Comparison of ENCODE assay signal across 8 cellular contexts in the genomic region with DNA sequence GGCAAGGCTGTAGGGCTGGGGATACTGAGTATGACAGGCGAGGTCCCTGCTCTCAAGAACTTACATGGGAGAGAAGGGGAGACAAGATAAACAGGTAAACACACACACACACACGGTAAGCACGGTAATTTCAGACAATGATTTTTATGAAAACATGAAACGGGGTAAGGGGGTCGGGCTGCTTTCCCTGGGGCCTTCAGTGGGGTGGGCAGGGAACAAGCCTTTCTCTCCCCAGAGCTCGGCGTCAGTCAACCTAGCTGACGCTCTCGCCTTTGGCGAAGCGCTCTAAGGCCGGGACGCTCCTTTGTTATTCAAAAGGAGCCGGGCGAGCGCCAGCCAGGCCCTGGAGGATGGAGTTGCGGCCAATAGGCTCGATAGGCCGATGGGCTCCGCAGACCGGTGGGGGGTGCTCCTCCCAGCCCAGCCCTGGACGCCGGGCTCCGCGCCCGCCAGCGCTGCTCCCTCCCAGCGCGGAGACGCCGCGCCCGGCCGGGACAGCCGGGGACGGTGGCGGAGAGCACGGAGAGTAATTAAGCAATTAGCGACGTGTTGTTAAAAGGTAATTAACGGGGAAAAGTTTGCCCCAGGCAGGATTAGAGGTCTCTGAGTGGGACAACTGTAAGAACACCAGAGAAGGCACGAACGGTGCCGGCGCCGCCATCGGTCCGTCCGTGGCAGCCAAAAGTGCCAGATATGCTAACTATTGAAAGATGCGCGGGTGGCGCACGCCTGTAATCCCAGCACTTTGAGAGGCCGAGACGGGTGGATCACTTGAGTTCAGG. TPM values are rescaled to one million over a fixed set of nuclear protein-coding genes. Genes with fewer than 3 reads are reported as not detected.
DNase-seq lines count a peak whose midpoint lies in the region; ATAC-seq and TF ChIP-seq lines count a peak whose summit lies in the region.

No MANE protein-coding gene starts in this region.

- peaks cover 45% of the 10 kb centered on the region for H3K27me3 Mint-ChIP-seq in activated CD8-positive, alpha-beta memory T cell treated with anti-CD3 and anti-CD28 coated beads, Interleukin-2, amount 10 ng/mL, durations not matched to agents 7 days and 5 days

- H3K4me3 Mint-ChIP-seq in activated CD8-positive, alpha-beta memory T cell treated with anti-CD3 and anti-CD28 coated beads, Interleukin-2, amount 10 ng/mL, durations not matched to agents 7 days and 5 days, result peak overlapping the region; percentile 82

- H3K27ac Mint-ChIP-seq in activated CD8-positive, alpha-beta memory T cell treated with anti-CD3 and anti-CD28 coated beads, Interleukin-2, amount 10 ng/mL, durations not matched to agents 7 days and 5 days, result no peak overlapping the region

- H2AFZ ChIP-seq in DND-41 (ENCODE audit: low read depth, low read length), result peak overlapping the region; percentile 83

- peak overlapping the region; percentile 96 for H3K4me2 ChIP-seq in DND-41 (ENCODE audit: insufficient read depth, low read length)

- H3K4me3 ChIP-seq in DND-41 (ENCODE audit: low read depth in 1 of 2, low read length in 2 of 2), result peak overlapping the region; percentile 47 to 71; a peak in 3 of 4 replicates
- peak overlapping the region; percentile 73 to 77 for H3K4me3 ChIP-seq in muscle layer of duodenum (ENCODE audit: low read depth in 1 of 2, low read length in 2 of 2)
- peak overlapping the region; percentile 51 for H3K4me3 ChIP-seq in urinary bladder (ENCODE audit: low read depth, low read length)

- H3K27me3 ChIP-seq in DND-41 (ENCODE audit: insufficient read depth, low read length, poor library complexity), result peaks cover 9% of the 10 kb centered on the region
- no peaks in the 10 kb centered on the region for H3K27me3 ChIP-seq in muscle layer of duodenum (ENCODE audit: low read depth, low read length)

- no peak for TF ChIP-seq CTCF in DND-41 (IDR thresholded peaks at IDR 0.05; ENCODE audit: borderline replicate concordance, extremely low read depth, low read length, poor library complexity, severe bottlenecking)

- H3K79me2 ChIP-seq in DND-41 (ENCODE audit: insufficient read depth, low read length), result no peaks in the 10 kb centered on the region

- H3K9me3 Mint-ChIP-seq in activated CD8-positive, alpha-beta memory T cell treated with anti-CD3 and anti-CD28 coated beads, Interleukin-2, amount 10 ng/mL, durations not matched to agents 7 days and 5 days (ENCODE audit: low read depth), result no peaks in the 10 kb centered on the region

- H3K9ac ChIP-seq in DND-41 (ENCODE audit: low read depth, low read length), result peak overlapping the region; percentile 63

- peaks cover 19% of the 10 kb centered on the region for H3K4me1 Mint-ChIP-seq in activated CD8-positive, alpha-beta memory T cell treated with anti-CD3 and anti-CD28 coated beads, Interleukin-2, amount 10 ng/mL, durations not matched to agents 7 days and 5 days

- H3K27ac ChIP-seq in DND-41 (ENCODE audit: low read length) (peak overlapping the region; percentile 16; the same call in 1 of the 2 replicates), muscle layer of duodenum (ENCODE audit: low read length) (peak overlapping the region; percentile 73), urinary bladder (ENCODE audit: low read depth) (peak overlapping the region; percentile 54)

- H4K20me1 ChIP-seq in DND-41 (ENCODE audit: insufficient read depth, low read length), result peaks cover 7% of the 10 kb centered on the region; the same call in 1 of the 2 replicates

- H3K9me3 ChIP-seq in DND-41 (ENCODE audit: insufficient read depth, low read length, severe bottlenecking), result no peaks in the 10 kb centered on the region
- no peaks in the 10 kb centered on the region for H3K9me3 ChIP-seq in muscle layer of duodenum (ENCODE audit: control insufficient read depth in 1 of 2, low read length in 2 of 2)

- DNase-seq in DND-41 (no peak), LoVo (ENCODE audit: low spot score) (peak; percentile 35), fibroblast of peridontal ligament (ENCODE audit: extremely low read depth) (peak; percentile 71), middle frontal gyrus (ENCODE audit: extremely low spot score, low spot score) (no peak)
- no peak for DNase-seq in activated CD8-positive, alpha-beta memory T cell treated with anti-CD3 and anti-CD28 coated beads, Interleukin-2, amount 10 ng/mL, durations not matched to agents 7 days and 5 days

- no peaks in the 10 kb centered on the region for H3K36me3 Mint-ChIP-seq in activated CD8-positive, alpha-beta memory T cell treated with anti-CD3 and anti-CD28 coated beads, Interleukin-2, amount 10 ng/mL, durations not matched to agents 7 days and 5 days

- under 1% methylated on average over 55 of the region's 55 CpGs for WGBS in urinary bladder

- H3K4me1 ChIP-seq in DND-41 (ENCODE audit: insufficient read depth, low read length), result peaks cover 31% of the 10 kb centered on the region
- H3K4me1 ChIP-seq in muscle layer of duodenum (ENCODE audit: control insufficient read depth in 1 of 2, insufficient read depth in 2 of 2, low read length in 2 of 2), result peaks cover 19 to 42% of the 10 kb centered on the region in 2 donors
- H3K4me1 ChIP-seq in urinary bladder (ENCODE audit: insufficient read depth), result no peaks in the 10 kb centered on the region

- H3K36me3 ChIP-seq in DND-41 (ENCODE audit: insufficient read depth, low read length), result no peaks in the 10 kb centered on the region
- H3K36me3 ChIP-seq in muscle layer of duodenum (ENCODE audit: control insufficient read depth in 1 of 2, insufficient read depth in 2 of 2, low read length in 2 of 2), result peaks cover 0 to 9% of the 10 kb centered on the region in 2 donors
- H3K36me3 ChIP-seq in urinary bladder (ENCODE audit: insufficient read depth), result no peaks in the 10 kb centered on the region

- no peak for ATAC-seq in DND-41 (ENCODE audit: insufficient read depth, low read depth)
- no peak for ATAC-seq in activated CD8-positive, alpha-beta memory T cell treated with anti-CD3 and anti-CD28 coated beads, Interleukin-2, amount 10 ng/mL, durations not matched to agents 7 days and 5 days
- no peak for ATAC-seq in GM19397 (IDR thresholded peaks at IDR 0.05; ENCODE audit: unreplicated experiment)

- CTCF ChIA-PET in activated CD8-positive, alpha-beta memory T cell treated with anti-CD3 and anti-CD28 coated beads, Interleukin-2, amount 10 ng/mL, durations not matched to agents 7 days and 5 days (lab: Charles Lee), result interaction anchor here (1.1 to 6.4 kb wide), 6 partner anchors 7 to 233 kb away, joined by 5 to 50 read pairs (median 18); no protein-coding TSS in a partner anchor

RNA-seq across cellular contexts. Expression of gene INKA2, which starts 1.0 kb away (rescaled TPM):
- 1 to 10 TPM; 1.7 to 1.9 TPM for total RNA-seq in activated CD8-positive, alpha-beta memory T cell treated with anti-CD3 and anti-CD28 coated beads, Interleukin-2, amount 10 ng/mL, durations not matched to agents 7 days and 5 days
- total RNA-seq in urinary bladder, result 7.4 TPM
- 5.4 TPM for polyA plus RNA-seq in urinary bladder

RNA-seq across cellular contexts. Expression of gene DDX20, which starts 15.5 kb away (rescaled TPM):
- total RNA-seq in activated CD8-positive, alpha-beta memory T cell treated with anti-CD3 and anti-CD28 coated beads, Interleukin-2, amount 10 ng/mL, durations not matched to agents 7 days and 5 days, result 10 to 100 TPM; 14.1 to 17.9 TPM
- 18.9 TPM for total RNA-seq in urinary bladder
- 7.4 TPM for polyA plus RNA-seq in urinary bladder

Comparison
In these comparisons a context has a peak if more than half of its experiments do, and no peak if none do; other contexts are left out.
1. DNase-seq: peak in LoVo (single experiment) and fibroblast of peridontal ligament (single experiment); none in DND-41 (single experiment), activated CD8-positive, alpha-beta memory T cell treated with anti-CD3 and anti-CD28 coated beads, Interleukin-2, amount 10 ng/mL, durations not matched to agents 7 days and 5 days (single experiment) and middle frontal gyrus (single experiment).
2. H3K27ac ChIP-seq: peak in every context shown above with its lines; median percentile 73 in muscle layer of duodenum; 54 in urinary bladder; 16 in DND-41.
3. Peak in every context shown above with its lines, with median percentiles within 50 percentile points of each other: H3K4me3 ChIP-seq.